In the genomic region with DNA sequence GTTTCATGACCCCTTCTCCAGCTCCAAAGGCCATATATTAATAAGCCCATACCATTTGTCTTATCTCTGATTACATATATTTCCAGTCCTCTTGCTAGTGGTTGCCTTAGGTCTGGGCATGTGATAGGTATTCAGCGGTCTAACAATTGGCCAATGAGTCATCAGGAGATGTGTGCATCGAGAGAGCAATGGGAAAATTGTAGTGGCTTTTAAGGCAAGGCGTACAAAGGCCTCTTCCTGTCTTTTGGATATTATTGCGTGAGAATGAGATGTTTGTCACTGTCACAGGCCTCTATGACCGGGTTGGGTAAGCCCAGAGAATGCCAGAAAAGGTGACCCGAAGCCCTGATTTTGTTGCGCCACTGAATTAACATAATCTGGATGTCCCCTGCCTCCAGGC, we compare ENCODE assay signal across 18 cellular contexts. TPM values are rescaled to one million over a fixed set of nuclear protein-coding genes. Genes with fewer than 3 reads are reported as not detected.
A peak's percentile ranks its signal among the peaks of the same experiment; 100 is the strongest.
DNase-seq lines count a peak whose midpoint lies in the region; ATAC-seq, FAIRE-seq and TF ChIP-seq lines count a peak whose summit lies in the region.
"Had no signal": no experiment of that assay in that cellular context is flagged by ENCODE, and none has a peak within 500 bp of the region (broad histone marks: within the 10 kb centered on the region; RNA-seq: fewer than 3 reads in every experiment).

No MANE protein-coding gene starts in this region.

- POLR2A ChIA-PET in A549 (lab: Yijun Ruan, JAX) (no interaction called here), PC-9 (lab: Charles Lee; ENCODE audit: unreplicated experiment) (no interaction called here)

- DNase-seq in A549 (ENCODE audit: low read depth in 1 of 2, low spot score in 1 of 2) = no peak
- DNase-seq in ELR (ENCODE audit: low read depth) = peak; percentile 67
- DNase-seq in PC-9 = peak; percentile 18 to 94
- DNase-seq in dermis microvascular lymphatic vessel endothelial cell (ENCODE audit: low read depth in 2 of 2) = peak; percentile 55 to 68
- DNase-seq in NK-92 treated with Interleukin-12 subunit alpha and Interleukin-12 subunit beta, amount 100 ng/mL, for 24 hours (lab: John Stamatoyannopoulos, UW) = no peak
- DNase-seq in T-helper 2 cell = no peak
- DNase-seq in effector memory CD4-positive, alpha-beta T cell = no peak
- no peak for DNase-seq in glutamatergic neuron
- DNase-seq: activated CD4-positive, alpha-beta T cell treated with anti-CD3 and anti-CD28 coated beads, Interleukin-2, amount 10 ng/mL, durations not matched to agents 24 days and 14 days; central memory CD4-positive, alpha-beta T cell; COR-L47; endodermal cell; NCI-H2107; Right ventricle myocardium superior had no signal

- peak overlapping the region; percentile 12 to 89; a peak in 4 of 6 replicates for H3K27ac ChIP-seq in A549
- H3K27ac ChIP-seq in PC-9 = peak overlapping the region; percentile 97
- no peak overlapping the region for H3K27ac ChIP-seq in effector memory CD4-positive, alpha-beta T cell (ENCODE audit: insufficient read depth, low read length, poor library complexity, severe bottlenecking)
- H3K27ac ChIP-seq: gastroesophageal sphincter had no signal

- BruUV-seq in PC-9 (replicated peaks; lab: Mats Ljungman, UMichigan) = no TSS peak

- H3K9me3 ChIP-seq in A549 (no peaks in the 10 kb centered on the region), PC-9 (ENCODE audit: insufficient read depth, low read depth) (no peaks in the 10 kb centered on the region)
- H3K9me3 ChIP-seq in effector memory CD4-positive, alpha-beta T cell (ENCODE audit: control insufficient read depth, low read length) = no peaks in the 10 kb centered on the region
- H3K9me3 ChIP-seq: gastroesophageal sphincter had no signal

- H3K36me3 Mint-ChIP-seq in glutamatergic neuron (ENCODE audit: unreplicated experiment) = no peaks in the 10 kb centered on the region
- H3K36me3 Mint-ChIP-seq: activated naive CD8-positive, alpha-beta T cell; memory B cell had no signal

- no peak for FAIRE-seq in A549 (lab: Jason Lieb, UNC)
- FAIRE-seq: GM18507 had no signal

- no peak for TF ChIP-seq POLR2A in A549 (IDR thresholded peaks at IDR 0.05; ENCODE audit: low read length)

- CTCF ChIA-PET in A549 (lab: Yijun Ruan, JAX) = interaction anchor here (1.7 to 6.9 kb wide), 3 partner anchors 9 to 59 kb away, joined by 4 to 62 read pairs (median 24); no protein-coding TSS in a partner anchor
- CTCF ChIA-PET in PC-9 (lab: Charles Lee) = no interaction called here

- no peaks in the 10 kb centered on the region for H3K9me2 ChIP-seq in PC-9 (ENCODE audit: insufficient read depth)

- peak in 1 of 2 experiments; percentile 22; a peak in 1 of 6 replicates for ATAC-seq in A549
- ATAC-seq: gastroesophageal sphincter had no signal

- H3K9me3 Mint-ChIP-seq in glutamatergic neuron (ENCODE audit: unreplicated experiment) = no peaks in the 10 kb centered on the region
- H3K9me3 Mint-ChIP-seq: activated CD4-positive, alpha-beta T cell treated with anti-CD3 and anti-CD28 coated beads, Interleukin-2, amount 10 ng/mL, durations not matched to agents 24 days and 14 days; endodermal cell; memory B cell had no signal

- H3K36me3 ChIP-seq in PC-9 (ENCODE audit: low read depth) = no peaks in the 10 kb centered on the region
- H3K36me3 ChIP-seq in effector memory CD4-positive, alpha-beta T cell (ENCODE audit: control insufficient read depth, insufficient read depth, low read length) = no peaks in the 10 kb centered on the region
- H3K36me3 ChIP-seq: gastroesophageal sphincter had no signal

- TF ChIP-seq CTCF in A549 (IDR thresholded peaks at IDR 0.05) = no peak
- no peak for TF ChIP-seq CTCF in PC-9 (conservative IDR thresholded peaks at IDR 0.05)
- no peak for TF ChIP-seq CTCF in glutamatergic neuron (IDR thresholded peaks at IDR 0.05; ENCODE audit: partially characterized antibody, unreplicated experiment)

- no peak for TF ChIP-seq RAD21 in A549 (conservative IDR thresholded peaks at IDR 0.05 in 1 of 2, IDR thresholded peaks at IDR 0.05 in 1 of 2)

- peaks cover 3% of the 10 kb centered on the region for H3K27me3 Mint-ChIP-seq in glutamatergic neuron (ENCODE audit: unreplicated experiment)
- H3K27me3 Mint-ChIP-seq: activated CD4-positive, alpha-beta T cell treated with anti-CD3 and anti-CD28 coated beads, Interleukin-2, amount 10 ng/mL, durations not matched to agents 24 days and 14 days; activated naive CD8-positive, alpha-beta T cell had no signal

- H3K4me2 ChIP-seq in A549 (no peak overlapping the region; the same call in 2 of the 3 replicates), PC-9 (peak overlapping the region; percentile 36; the same call in 1 of the 2 replicates)

- no peaks in the 10 kb centered on the region for H4K20me1 ChIP-seq in PC-9 (ENCODE audit: insufficient read depth)

- 51% methylated on average over 7 of the region's 7 CpGs for WGBS in A549 (ENCODE audit: missing lambda C conversion rate)

- no peak overlapping the region for H3K27ac Mint-ChIP-seq in glutamatergic neuron (ENCODE audit: unreplicated experiment)
- H3K27ac Mint-ChIP-seq: activated CD4-positive, alpha-beta T cell treated with anti-CD3 and anti-CD28 coated beads, Interleukin-2, amount 10 ng/mL, durations not matched to agents 24 days and 14 days; activated naive CD8-positive, alpha-beta T cell; endodermal cell; memory B cell had no signal

- no peaks in the 10 kb centered on the region for H3K27me3 ChIP-seq in PC-9 (ENCODE audit: insufficient read depth, low read depth)
- H3K27me3 ChIP-seq in effector memory CD4-positive, alpha-beta T cell (replicated peaks; ENCODE audit: control insufficient read depth, insufficient read depth, low read length, poor library complexity, severe bottlenecking) = no peaks in the 10 kb centered on the region

- no peak overlapping the region for H3K4me3 Mint-ChIP-seq in glutamatergic neuron (ENCODE audit: unreplicated experiment)
- H3K4me3 Mint-ChIP-seq: activated CD4-positive, alpha-beta T cell treated with anti-CD3 and anti-CD28 coated beads, Interleukin-2, amount 10 ng/mL, durations not matched to agents 24 days and 14 days; activated naive CD8-positive, alpha-beta T cell; endodermal cell; memory B cell had no signal

- H3K4me1 ChIP-seq in A549 (peaks cover 34% of the 10 kb centered on the region), PC-9 (replicated peaks; ENCODE audit: insufficient read depth) (peaks cover 51% of the 10 kb centered on the region)
- H3K4me1 ChIP-seq in effector memory CD4-positive, alpha-beta T cell (ENCODE audit: control insufficient read depth, insufficient read depth, low read length, poor library complexity, severe bottlenecking) = no peaks in the 10 kb centered on the region
- H3K4me1 ChIP-seq: gastroesophageal sphincter had no signal

- peaks cover 5% of the 10 kb centered on the region for H3K4me1 Mint-ChIP-seq in glutamatergic neuron (ENCODE audit: low read depth, unreplicated experiment)
- H3K4me1 Mint-ChIP-seq: activated CD4-positive, alpha-beta T cell treated with anti-CD3 and anti-CD28 coated beads, Interleukin-2, amount 10 ng/mL, durations not matched to agents 24 days and 14 days; memory B cell had no signal

- H3K4me3 ChIP-seq in A549 = no peak overlapping the region
- H3K4me3 ChIP-seq in PC-9 = no peak overlapping the region
- no peak overlapping the region for H3K4me3 ChIP-seq in effector memory CD4-positive, alpha-beta T cell (ENCODE audit: insufficient read depth, low read depth, low read length, poor library complexity, severe bottlenecking)
- H3K4me3 ChIP-seq: gastroesophageal sphincter had no signal

- no peaks in the 10 kb centered on the region for H3K79me2 ChIP-seq in PC-9 (ENCODE audit: low read depth)

- TF ChIP-seq EP300 in A549 (IDR thresholded peaks at IDR 0.05) = no peak

- H2AFZ ChIP-seq in PC-9 = no peak overlapping the region

- H3F3A ChIP-seq in PC-9 (ENCODE audit: insufficient read depth, low read depth) = peaks cover 39% of the 10 kb centered on the region

- intact Hi-C loops in PC-9 (cut with micrococcal nuclease; ENCODE audit: unreplicated experiment) = no loop called here

TF ChIP-seq in A549, 52 proteins besides CTCF, POLR2A, EP300 and RAD21:
- TF ChIP-seq CEBPB (IDR thresholded peaks at IDR 0.05) (no peak), FOSL2 (IDR thresholded peaks at IDR 0.05) (0 out of 2 replicates have a peak, but pooled peaks have one; percentile 6), FOSL2 (CRISPR knock-in tag; IDR thresholded peaks at IDR 0.05) (peak; percentile 34; the same call in 1 of the 2 replicates), GATA3 (IDR thresholded peaks at IDR 0.05; ENCODE audit: borderline replicate concordance) (no peak), NPAS2 (CRISPR knock-in tag; IDR thresholded peaks at IDR 0.05; ENCODE audit: borderline replicate concordance) (no peak), POLR2AphosphoS2 (conservative IDR thresholded peaks at IDR 0.05; ENCODE audit: low read length) (no peak), MYC (IDR thresholded peaks at IDR 0.05; ENCODE audit: borderline replicate concordance, low read length) (no peak)

RNA-seq across cellular contexts. Expression of gene SFRP5, which starts 38.7 kb away (rescaled TPM):
- polyA plus RNA-seq in A549 (2011; rRNA removed) (0.50 and 0.79 TPM in 2 replicates), A549 (2017; fragmentation: RNase III; extraction: RNeasy Plus Mini Kit Qiagen cat#74134 plus additional on column Dnase treatment) (0.83 to 1.3 TPM (median 1.2 TPM) in 3 replicates)
- polyA plus RNA-seq in A549 (2012; cell fraction: cytosol; rRNA removed) = 1.0 and 1.3 TPM in 2 replicates
- polyA plus RNA-seq in A549 (2012; cell fraction: nucleus; rRNA removed) = 1.2 TPM in 2 replicates
- 0.29 and 0.37 TPM in 2 replicates for polyA minus RNA-seq in A549 (2011; rRNA and poly(A)+ RNA removed)
- total RNA-seq in PC-9 (2021) (not detected in 2 replicates), dermis microvascular lymphatic vessel endothelial cell (not detected in 2 replicates), glutamatergic neuron (ENCODE audit: unreplicated experiment) (not detected)
- total RNA-seq: activated CD4-positive, alpha-beta T cell treated with anti-CD3 and anti-CD28 coated beads, Interleukin-2, amount 10 ng/mL, durations not matched to agents 24 days and 14 days had no signal

RNA-seq across cellular contexts. Expression of gene GOLGA7B, which starts 39.2 kb away (rescaled TPM):
- polyA plus RNA-seq in A549 (2011; rRNA removed) (0.62 and 1.1 TPM in 2 replicates), A549 (2017; fragmentation: RNase III; extraction: RNeasy Plus Mini Kit Qiagen cat#74134 plus additional on column Dnase treatment) (0.98 to 1.5 TPM (median 1.4 TPM) in 3 replicates)
- 0.36 and 0.40 TPM in 2 replicates for polyA plus RNA-seq in A549 (2012; cell fraction: cytosol; rRNA removed)
- 0.55 and 1.3 TPM in 2 replicates for polyA plus RNA-seq in A549 (2012; cell fraction: nucleus; rRNA removed)
- 0.92 and 1.2 TPM in 2 replicates for polyA minus RNA-seq in A549 (2011; rRNA and poly(A)+ RNA removed)
- total RNA-seq in PC-9 (2021) (0.90 and 1.1 TPM in 2 replicates), dermis microvascular lymphatic vessel endothelial cell (under 0.01 and 0.13 TPM in 2 replicates), glutamatergic neuron (ENCODE audit: unreplicated experiment) (21.5 TPM)

Comparison
In these comparisons a context has a peak if more than half of its experiments do, and no peak if none do; other contexts are left out.
1. DNase-seq: peak in ELR (single experiment), PC-9 (2 of 2) and dermis microvascular lymphatic vessel endothelial cell (2 of 2); none in A549 (0 of 2), NK-92 treated with Interleukin-12 subunit alpha and Interleukin-12 subunit beta, amount 100 ng/mL, for 24 hours (single experiment), T-helper 2 cell (0 of 5), effector memory CD4-positive, alpha-beta T cell (0 of 3) and glutamatergic neuron (single experiment).
2. RNA of gene GOLGA7B, which starts 39.2 kb away (total RNA-seq): 21.5 TPM in glutamatergic neuron (single experiment); 0.90 to 1.1 TPM in PC-9 and under 0.01 to 0.13 TPM in dermis microvascular lymphatic vessel endothelial cell; every median in the first group is over 10 times any median in the second.